12 cellular contexts compared by ENCODE assay signal in the genomic region with DNA sequence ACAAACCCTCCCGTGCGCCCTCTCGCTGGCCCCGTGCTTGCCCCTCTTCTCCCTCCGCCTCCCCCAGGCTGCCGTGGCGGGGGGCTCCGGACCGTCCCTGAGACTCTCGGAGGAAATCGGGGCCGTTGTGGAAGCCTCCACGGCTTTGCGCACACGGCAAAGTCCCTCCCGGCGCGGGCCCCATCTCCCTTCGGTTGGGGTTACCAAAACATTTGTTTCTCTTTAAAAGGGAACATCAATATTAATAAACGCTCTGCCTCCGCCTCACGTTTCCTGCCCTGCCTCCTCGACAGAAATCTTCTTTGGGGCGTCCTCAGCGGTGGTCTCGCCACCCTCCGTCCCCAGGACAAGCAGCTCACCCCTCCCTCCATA. TPM values are rescaled to one million over a fixed set of nuclear protein-coding genes. Genes with fewer than 3 reads are reported as not detected.
DNase-seq lines count a peak whose midpoint lies in the region; TF ChIP-seq lines count a peak whose summit lies in the region.
"Had no signal": no experiment of that assay in that cellular context is flagged by ENCODE, and none has a peak within 500 bp of the region (broad histone marks: within the 10 kb centered on the region; RNA-seq: fewer than 3 reads in every experiment).

No MANE protein-coding gene starts in this region.

- TF ChIP-seq POLR2A in stomach (IDR thresholded peaks at IDR 0.05) (no peak), sigmoid colon (IDR thresholded peaks at IDR 0.05) (no peak)

- peaks cover 10% of the 10 kb centered on the region for H3K36me3 Mint-ChIP-seq in activated naive CD4-positive, alpha-beta T cell treated with anti-CD3 and anti-CD28 coated beads, Interleukin-2, amount 10 ng/mL, durations not matched to agents 7 days and 5 days

- H3K4me3 Mint-ChIP-seq in activated naive CD4-positive, alpha-beta T cell treated with anti-CD3 and anti-CD28 coated beads, Interleukin-2, amount 10 ng/mL, durations not matched to agents 7 days and 5 days, result peak overlapping the region; percentile 20

- H3K79me2 ChIP-seq in PC-9 (ENCODE audit: low read depth), result no peaks in the 10 kb centered on the region

- H3K9me2 ChIP-seq in PC-9 (ENCODE audit: insufficient read depth), result no peaks in the 10 kb centered on the region

- H2AFZ ChIP-seq in PC-9, result no peak overlapping the region

- H4K20me1 ChIP-seq in PC-9 (ENCODE audit: insufficient read depth), result no peaks in the 10 kb centered on the region

- H3K27me3 ChIP-seq in adipocyte (replicated peaks; ENCODE audit: control insufficient read depth, insufficient read depth, low read length), result peaks cover 88% of the 10 kb centered on the region
- peaks cover 74 to 100% (median 98%) of the 10 kb centered on the region in 3 donors for H3K27me3 ChIP-seq in stomach
- H3K27me3 ChIP-seq in sigmoid colon, result peaks cover 73 to 100% (median 97%) of the 10 kb centered on the region in 3 donors
- peaks cover 82% of the 10 kb centered on the region for H3K27me3 ChIP-seq in PC-9 (ENCODE audit: insufficient read depth, low read depth)

- H3K9me3 ChIP-seq in adipocyte (ENCODE audit: control insufficient read depth, low read length) (peaks cover 18% of the 10 kb centered on the region), stomach (peaks cover 0 to 28% (median 4%) of the 10 kb centered on the region in 4 donors), sigmoid colon (no peaks in the 10 kb centered on the region), PC-9 (ENCODE audit: insufficient read depth, low read depth) (no peaks in the 10 kb centered on the region)

- H3K36me3 ChIP-seq in adipocyte (ENCODE audit: control insufficient read depth, insufficient read depth, low read length, severe bottlenecking) (no peaks in the 10 kb centered on the region), stomach (no peaks in the 10 kb centered on the region), sigmoid colon (no peaks in the 10 kb centered on the region), PC-9 (ENCODE audit: low read depth) (no peaks in the 10 kb centered on the region)

- H3K27ac ChIP-seq in stomach, result no peak overlapping the region
- no peak overlapping the region for H3K27ac ChIP-seq in sigmoid colon
- no peak overlapping the region for H3K27ac ChIP-seq in PC-9
- H3K27ac ChIP-seq: C4-2B had no signal

- POLR2A ChIA-PET in PC-9 (lab: Charles Lee; ENCODE audit: unreplicated experiment), result no interaction called here

- 5 to 9% (median 5%) methylated on average over 25 to 27 of the region's 27 CpGs for WGBS in stomach, 5 donors
- 6 to 12% methylated on average over 27 of the region's 27 CpGs for WGBS in sigmoid colon, 2 donors

- no TSS peak for BruUV-seq in PC-9 (replicated peaks; lab: Mats Ljungman, UMichigan)

- H3F3A ChIP-seq in PC-9 (ENCODE audit: insufficient read depth, low read depth), result no peaks in the 10 kb centered on the region

- H3K4me3 ChIP-seq in adipocyte (ENCODE audit: low read length) (peak overlapping the region; percentile 75), stomach (peak overlapping the region in 3 of 4 donors; percentile 11 to 42 (median 34)), sigmoid colon (peak overlapping the region in 1 of 4 donors; percentile 22), PC-9 (no peak overlapping the region)

- H3K4me1 ChIP-seq in adipocyte (ENCODE audit: control insufficient read depth, insufficient read depth, low read length), result no peaks in the 10 kb centered on the region
- H3K4me1 ChIP-seq in stomach, result peaks cover 21 to 66% (median 48%) of the 10 kb centered on the region in 4 donors
- H3K4me1 ChIP-seq in sigmoid colon, result peaks cover 0 to 52% (median 37%) of the 10 kb centered on the region in 4 donors
- H3K4me1 ChIP-seq in PC-9 (replicated peaks; ENCODE audit: insufficient read depth), result no peaks in the 10 kb centered on the region

- no peak for DNase-seq in activated naive CD4-positive, alpha-beta T cell treated with anti-CD3 and anti-CD28 coated beads, Interleukin-2, amount 10 ng/mL, durations not matched to agents 7 days and 5 days
- DNase-seq in activated naive CD4-positive, alpha-beta T cell treated with Interleukin-2 at 50 U/mL for 16 hours, result no peak
- DNase-seq in adipocyte (ENCODE audit: low read depth) (peak; percentile 70), left kidney (ENCODE audit: low read depth, low spot score) (peak; percentile 25), stomach (no peak), sigmoid colon (no peak), NCI-H1436 (lab: John Stamatoyannopoulos, UW) (no peak), PC-9 (no peak)
- DNase-seq: NCI-H2081 treated with DMSO at 0.1 percent for 48 hours had no signal

- TF ChIP-seq CTCF in stomach (IDR thresholded peaks at IDR 0.05) (no peak), sigmoid colon (IDR thresholded peaks at IDR 0.05) (no peak), PC-9 (conservative IDR thresholded peaks at IDR 0.05) (no peak)

- H3K4me2 ChIP-seq in PC-9, result no peak overlapping the region

- H3K4me1 Mint-ChIP-seq in activated naive CD4-positive, alpha-beta T cell treated with anti-CD3 and anti-CD28 coated beads, Interleukin-2, amount 10 ng/mL, durations not matched to agents 7 days and 5 days, result peaks cover 29% of the 10 kb centered on the region

- intact Hi-C loops in stomach (cut with DNase I; ENCODE audit: low total_unique reads), result no loop called here
- intact Hi-C loops in sigmoid colon (cut with DNase I), result no loop called here
- intact Hi-C loops in PC-9 (cut with micrococcal nuclease; ENCODE audit: unreplicated experiment), result no loop called here

- H3K9ac ChIP-seq in adipocyte (ENCODE audit: low read length), result no peak overlapping the region

- H3K27me3 Mint-ChIP-seq in activated naive CD4-positive, alpha-beta T cell treated with anti-CD3 and anti-CD28 coated beads, Interleukin-2, amount 10 ng/mL, durations not matched to agents 7 days and 5 days, result peaks cover 100% of the 10 kb centered on the region

- CTCF ChIA-PET in activated naive CD4-positive, alpha-beta T cell treated with anti-CD3 and anti-CD28 coated beads, Interleukin-2, amount 10 ng/mL, durations not matched to agents 7 days and 5 days (lab: Charles Lee), result no interaction called here
- CTCF ChIA-PET in PC-9 (lab: Charles Lee), result interaction anchor here (0.6 kb wide), 1 partner anchor 284 kb away, joined by 3 read pairs; no protein-coding TSS in a partner anchor

- TF ChIP-seq EP300 in stomach (IDR thresholded peaks at IDR 0.05), result no peak
- TF ChIP-seq EP300 in sigmoid colon (IDR thresholded peaks at IDR 0.05), result no peak

- peaks cover 4% of the 10 kb centered on the region for H3K9me3 Mint-ChIP-seq in activated naive CD4-positive, alpha-beta T cell treated with anti-CD3 and anti-CD28 coated beads, Interleukin-2, amount 10 ng/mL, durations not matched to agents 7 days and 5 days

- no peak overlapping the region for H3K27ac Mint-ChIP-seq in activated naive CD4-positive, alpha-beta T cell treated with anti-CD3 and anti-CD28 coated beads, Interleukin-2, amount 10 ng/mL, durations not matched to agents 7 days and 5 days

RNA-seq across cellular contexts. Expression of a gene that starts 3.8 kb away (rescaled TPM):
- not detected for total RNA-seq in stomach
- polyA plus RNA-seq in stomach, result not detected
- total RNA-seq in sigmoid colon, result not detected
- polyA plus RNA-seq in sigmoid colon, result not detected
- total RNA-seq in PC-9 (2021), result not detected in 2 replicates
- total RNA-seq: H9, kidney epithelial cell had no signal

Comparison
In these comparisons a context has a peak if more than half of its experiments do, and no peak if none do; other contexts are left out.
1. DNase-seq: peak in adipocyte (single experiment) and left kidney (single experiment); none in activated naive CD4-positive, alpha-beta T cell treated with anti-CD3 and anti-CD28 coated beads, Interleukin-2, amount 10 ng/mL, durations not matched to agents 7 days and 5 days (single experiment), activated naive CD4-positive, alpha-beta T cell treated with Interleukin-2 at 50 U/mL for 16 hours (single experiment), stomach (single experiment), sigmoid colon (single experiment), NCI-H1436 (single experiment) and PC-9 (0 of 2).